In the genomic region with DNA sequence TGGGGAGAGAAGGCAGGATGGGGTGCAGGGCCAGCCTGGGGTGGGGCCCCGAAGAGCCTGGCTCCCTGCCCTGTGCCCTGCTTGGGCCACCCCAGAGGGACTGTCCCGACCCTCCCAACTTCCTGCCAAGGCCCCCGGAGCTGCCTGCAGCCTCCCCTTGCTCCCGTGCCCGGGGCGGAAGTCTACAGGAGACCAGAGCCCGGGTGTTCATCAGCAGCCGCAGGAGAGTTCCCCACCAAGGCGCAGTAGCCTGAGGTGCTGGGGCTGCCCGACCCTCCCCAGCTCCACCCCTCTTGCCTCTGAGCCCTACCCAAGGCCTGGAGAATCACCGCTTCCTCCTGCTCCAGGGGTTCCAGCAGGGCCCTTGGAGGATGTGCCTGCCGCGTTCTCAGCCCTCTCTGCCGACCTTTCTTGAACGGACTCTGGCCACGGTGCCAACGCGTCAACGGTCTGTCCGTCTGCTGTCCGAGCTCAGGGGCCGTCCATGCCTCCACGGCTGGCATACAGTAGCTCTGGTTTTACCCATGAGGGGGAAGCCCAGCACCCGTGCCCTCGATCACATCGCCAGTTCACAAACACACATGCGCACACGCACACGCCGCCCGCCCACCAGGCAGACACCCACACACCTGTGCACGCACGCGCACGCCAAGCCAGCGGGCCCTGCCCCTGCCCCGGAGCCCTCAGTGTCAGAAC, we compare ENCODE assay signal across 9 cellular contexts. TPM values are rescaled to one million over a fixed set of nuclear protein-coding genes. Genes with fewer than 3 reads are reported as not detected.
DNase-seq lines count a peak whose midpoint lies in the region; ATAC-seq, FAIRE-seq and TF ChIP-seq lines count a peak whose summit lies in the region.
"Had no signal": no experiment of that assay in that cellular context is flagged by ENCODE, and none has a peak within 500 bp of the region (broad histone marks: within the 10 kb centered on the region; RNA-seq: fewer than 3 reads in every experiment).

No MANE protein-coding gene starts in this region.

- H3K4me1 ChIP-seq in K562 (replicated peaks in 1 of 2; ENCODE audit: control insufficient read depth in 2 of 2, insufficient read depth in 2 of 2, low read length in 2 of 2) (peaks cover 0 to 64% of the 10 kb centered on the region in 2 experiments; a peak in 2 of 5 replicates), HepG2 (ENCODE audit: insufficient read depth, low read length) (peaks cover 39% of the 10 kb centered on the region)

- in situ Hi-C loops in K562 (cut with MboI), result no loop called here
- in situ Hi-C loops in HepG2 (cut with HindIII; ENCODE audit: extremely low pct_ligation_motif_present, low pct_unique_long_range_greater_than_20kb), result loop anchor here (5.0 kb wide), 1 partner anchor 36 kb away; a partner anchor contains a TSS

- ATAC-seq in K562, result no peak
- peak; percentile 0; the same call in 1 of the 3 replicates for ATAC-seq in HepG2

- H3K4me3 Mint-ChIP-seq in activated T-cell treated with anti-CD3 and anti-CD28 coated beads, Interleukin-2, amount 50 U/mL, for 24 hours, result peak overlapping the region; percentile 25

- CTCF ChIA-PET in K562 (lab: Yijun Ruan, JAX; ENCODE audit: low intra/inter-chr PET ratio) (no interaction called here), HepG2 (lab: Yijun Ruan, JAX; ENCODE audit: low intra/inter-chr PET ratio, low total read pairs) (no interaction called here)

- H3K27ac Mint-ChIP-seq in activated T-cell treated with anti-CD3 and anti-CD28 coated beads, Interleukin-2, amount 50 U/mL, for 24 hours, result peak overlapping the region; percentile 68

- no peaks in the 10 kb centered on the region for H3K9me3 Mint-ChIP-seq in activated T-cell treated with anti-CD3 and anti-CD28 coated beads, Interleukin-2, amount 50 U/mL, for 24 hours

- BruUV-seq in K562 (replicated peaks; lab: Mats Ljungman, UMichigan) (no TSS peak), HepG2 (replicated peaks; lab: Mats Ljungman, UMichigan) (no TSS peak)

- no peak overlapping the region for H3K4me3 ChIP-seq in K562
- no peak overlapping the region for H3K4me3 ChIP-seq in HepG2 (replicated peaks in 1 of 3; ENCODE audit: insufficient read depth in 1 of 3, low read depth in 2 of 3, low read length in 3 of 3)

- intact Hi-C loops in K562 (cut with micrococcal nuclease) (no loop called here), HepG2 (cut with micrococcal nuclease; ENCODE audit: unreplicated experiment) (no loop called here)

- H3K27ac ChIP-seq in K562 (ENCODE audit: extremely low read depth, low read depth, low read length) (no peak overlapping the region), HepG2 (ENCODE audit: extremely low read length, insufficient read depth, low read length) (no peak overlapping the region), temporal lobe (ENCODE audit: low read depth, low read length) (peak overlapping the region; percentile 27)

- H4K20me1 ChIP-seq in K562 (replicated peaks; ENCODE audit: control insufficient read depth, insufficient read depth, low read length) (no peaks in the 10 kb centered on the region; the same call in 1 of the 2 replicates), HepG2 (ENCODE audit: insufficient read depth, low read length) (no peaks in the 10 kb centered on the region)

- H3K79me2 ChIP-seq in K562 (ENCODE audit: control insufficient read depth, insufficient read depth, low read length) (no peaks in the 10 kb centered on the region), HepG2 (ENCODE audit: insufficient read depth, low read length) (peaks cover 2% of the 10 kb centered on the region)

- 82% methylated on average over 32 of the region's 37 CpGs for WGBS in K562 (ENCODE audit: insufficient coverage, low coverage, missing lambda C conversion rate)
- WGBS in HepG2 (ENCODE audit: low lambda C conversion rate), result 84% methylated on average over 24 of the region's 37 CpGs

- H3K9ac ChIP-seq in K562 (ENCODE audit: insufficient read depth in 1 of 2, low read depth in 2 of 2, low read length in 2 of 2) (no peak overlapping the region; a peak in 1 of 4 replicates), HepG2 (ENCODE audit: insufficient read depth, low read depth, low read length) (no peak overlapping the region)

- H3K4me2 ChIP-seq in K562 (ENCODE audit: insufficient read depth, low read length) (no peak overlapping the region), HepG2 (ENCODE audit: low read depth, low read length) (no peak overlapping the region)

- H3K4me1 Mint-ChIP-seq in activated T-cell treated with anti-CD3 and anti-CD28 coated beads, Interleukin-2, amount 50 U/mL, for 24 hours (ENCODE audit: low read depth), result peaks cover 17% of the 10 kb centered on the region

- peaks cover 37% of the 10 kb centered on the region for H3K36me3 Mint-ChIP-seq in activated T-cell treated with anti-CD3 and anti-CD28 coated beads, Interleukin-2, amount 50 U/mL, for 24 hours (ENCODE audit: low read depth)

- TF ChIP-seq EP300 in K562 (IDR thresholded peaks at IDR 0.05; ENCODE audit: low read length) (no peak), HepG2 (IDR thresholded peaks at IDR 0.05; ENCODE audit: low read depth in 2 of 2, low read length in 2 of 2) (no peak), HepG2 (CRISPR knock-in tag; IDR thresholded peaks at IDR 0.05; ENCODE audit: borderline replicate concordance) (no peak)

- H3K27me3 ChIP-seq in K562 (ENCODE audit: control insufficient read depth in 2 of 2, insufficient read depth in 2 of 2, low read length in 2 of 2), result no peaks in the 10 kb centered on the region
- no peaks in the 10 kb centered on the region for H3K27me3 ChIP-seq in HepG2 (ENCODE audit: control insufficient read depth in 1 of 2, insufficient read depth in 2 of 2, low read length in 2 of 2)

- no peaks in the 10 kb centered on the region for H3K9me3 ChIP-seq in K562 (replicated peaks; ENCODE audit: control insufficient read depth, insufficient read depth, low read depth, low read length)
- H3K9me3 ChIP-seq in HepG2 (ENCODE audit: low read length), result no peaks in the 10 kb centered on the region

- no peaks in the 10 kb centered on the region for H3K9me1 ChIP-seq in K562 (ENCODE audit: control insufficient read depth, insufficient read depth, low read length)

- TF ChIP-seq RAD21 in K562 (CRISPR knock-in tag; conservative IDR thresholded peaks at IDR 0.05 in 1 of 2, IDR thresholded peaks at IDR 0.05 in 1 of 2) (no peak), HepG2 (CRISPR knock-in tag; IDR thresholded peaks at IDR 0.05) (no peak)

- FAIRE-seq in K562 (lab: Jason Lieb, UNC), result no peak
- no peak for FAIRE-seq in HepG2 (lab: Jason Lieb, UNC)
- FAIRE-seq: frontal cortex had no signal

- TF ChIP-seq CTCF in K562 (IDR thresholded peaks at IDR 0.05 in 2 of 3, conservative IDR thresholded peaks at IDR 0.05 in 1 of 3; ENCODE audit: insufficient read depth in 2 of 3, low read depth in 1 of 3, low read length in 3 of 3) (no peak), HepG2 (CRISPR knock-in tag; IDR thresholded peaks at IDR 0.05) (no peak)

- H2AFZ ChIP-seq in K562 (ENCODE audit: low read depth, low read length), result no peak overlapping the region
- no peak overlapping the region for H2AFZ ChIP-seq in HepG2 (ENCODE audit: low read length)

- H3K36me3 ChIP-seq in K562 (ENCODE audit: control insufficient read depth, insufficient read depth, low read length), result peaks cover 20% of the 10 kb centered on the region; the same call in 1 of the 3 replicates
- peaks cover 0 to 8% of the 10 kb centered on the region in 2 experiments; a peak in 2 of 5 replicates for H3K36me3 ChIP-seq in HepG2 (replicated peaks in 1 of 2; ENCODE audit: control insufficient read depth in 1 of 2, insufficient read depth in 2 of 2, low read length in 2 of 2)

- no peak for TF ChIP-seq POLR2A in K562 (conservative IDR thresholded peaks at IDR 0.05)
- no peak for TF ChIP-seq POLR2A in HepG2 (IDR thresholded peaks at IDR 0.05; ENCODE audit: insufficient read depth in 1 of 2, low read depth in 2 of 2, low read length in 2 of 2)

- POLR2A ChIA-PET in K562 (lab: Yijun Ruan, JAX) (no interaction called here), HepG2 (lab: Yijun Ruan, JAX) (no interaction called here)

- no peak for DNase-seq in activated T-cell treated with anti-CD3 and anti-CD28 coated beads, Interleukin-2, amount 50 U/mL, for 24 hours
- DNase-seq in activated T-cell treated with anti-CD3 and anti-CD28 coated beads for 4 hours (no peak), K562 (ENCODE audit: extremely low read depth in 1 of 4, low spot score in 3 of 4) (no peak), HepG2 (ENCODE audit: low spot score) (no peak), AG08395 (ENCODE audit: low spot score) (no peak), RPMI8226 (no peak), COLO668 (lab: John Stamatoyannopoulos, UW; ENCODE audit: unreplicated experiment) (no peak)

- no peaks in the 10 kb centered on the region for H3K27me3 Mint-ChIP-seq in activated T-cell treated with anti-CD3 and anti-CD28 coated beads, Interleukin-2, amount 50 U/mL, for 24 hours

RNA-seq across cellular contexts. Expression of a gene that starts 36.0 kb away (rescaled TPM):
- 8.1 and 12.5 TPM in 2 replicates for total RNA-seq in K562 (2011; cell fraction: chromatin; rRNA removed; ENCODE audit: low replicate concordance)
- total RNA-seq in K562 (2011; cell fraction: nucleolus; rRNA removed), result 8.2 and 12.8 TPM in 2 replicates
- total RNA-seq in K562 (2011; cell fraction: nucleoplasm; rRNA removed), result 7.3 and 9.4 TPM in 2 replicates
- total RNA-seq in K562 (2014; rRNA removed), result 0.65 and 1.1 TPM in 2 replicates
- total RNA-seq in K562 (2014; rRNA removed; fragmentation: Illumina TruSeq; extraction: Trizol), result 0.54 and 0.69 TPM in 2 replicates
- total RNA-seq in K562 (2015; rRNA removed; fragmentation: Illumina TruSeq; extraction: Trizol), result 0.57 and 0.83 TPM in 2 replicates
- 1.4 and 1.8 TPM in 2 replicates for total RNA-seq in K562 (2021)
- polyA plus RNA-seq in K562 (2011; rRNA removed), result 2.2 and 4.8 TPM in 2 replicates
- 2.3 and 4.7 TPM in 2 replicates for polyA plus RNA-seq in K562 (2011; cell fraction: cytosol; rRNA removed)
- polyA plus RNA-seq in K562 (2011; cell fraction: nucleus; rRNA removed), result 4.1 and 5.8 TPM in 2 replicates
- 1.4 and 2.4 TPM in 2 replicates for polyA plus RNA-seq in K562 (2012)
- 0.74 and 1.1 TPM in 2 replicates for polyA plus RNA-seq in K562 (2014; fragmentation: Illumina TruSeq; extraction: Trizol)
- polyA plus RNA-seq in K562 (2014; fragmentation: Nextera tagmentation; extraction: Ambion mirVana), result under 1 TPM; 0.21 to 0.27 TPM
- polyA plus RNA-seq in K562 (2014; rRNA removed), result 0.77 and 0.84 TPM in 2 replicates
- 0.60 and 0.87 TPM in 2 replicates for polyA minus RNA-seq in K562 (2011; rRNA and poly(A)+ RNA removed)
- polyA minus RNA-seq in K562 (2011; cell fraction: cytosol; rRNA and poly(A)+ RNA removed), result 2.3 and 3.7 TPM in 2 replicates
- polyA minus RNA-seq in K562 (2011; cell fraction: nucleus; rRNA and poly(A)+ RNA removed), result 1.8 and 4.2 TPM in 2 replicates
- total RNA-seq in HepG2 (2016; rRNA removed; fragmentation: Illumina TruSeq; extraction: Trizol), result 12.5 and 17.4 TPM in 2 replicates
- 4.7 and 5.3 TPM in 2 replicates for total RNA-seq in HepG2 (2016; cell fraction: cytosol; rRNA removed; fragmentation: Illumina TruSeq; extraction: Trizol; ENCODE audit: low read depth)
- 13.2 and 25.5 TPM in 2 replicates for total RNA-seq in HepG2 (2016; cell fraction: insoluble cytoplasmic fraction; rRNA removed; fragmentation: Illumina TruSeq; extraction: Trizol)
- 9.4 and 9.5 TPM in 2 replicates for total RNA-seq in HepG2 (2016; cell fraction: membrane; rRNA removed; fragmentation: Illumina TruSeq; extraction: Trizol)
- total RNA-seq in HepG2 (2016; cell fraction: nucleus; rRNA removed; fragmentation: Illumina TruSeq; extraction: Trizol), result 15.0 and 17.4 TPM in 2 replicates
- 55.2 and 80.8 TPM in 2 replicates for polyA plus RNA-seq in HepG2 (2011; rRNA removed)
- 34.7 and 69.3 TPM in 2 replicates for polyA plus RNA-seq in HepG2 (2011; cell fraction: cytosol; rRNA removed)
- 320 and 335 TPM in 2 replicates for polyA plus RNA-seq in HepG2 (2011; cell fraction: nucleus; rRNA removed)
- polyA plus RNA-seq in HepG2 (2012), result 21.8 and 46.8 TPM in 2 replicates
- 3.7 and 4.9 TPM in 2 replicates for polyA plus RNA-seq in HepG2 (2016; cell fraction: cytosol; fragmentation: Illumina TruSeq; extraction: Trizol; ENCODE audit: low read depth)
- 12.3 and 15.6 TPM in 2 replicates for polyA plus RNA-seq in HepG2 (2016; cell fraction: insoluble cytoplasmic fraction; fragmentation: Illumina TruSeq; extraction: Trizol; ENCODE audit: low read depth)
- polyA plus RNA-seq in HepG2 (2016; cell fraction: membrane; fragmentation: Illumina TruSeq; extraction: Trizol; ENCODE audit: low read depth), result 8.6 and 9.0 TPM in 2 replicates
- polyA plus RNA-seq in HepG2 (2016; cell fraction: nucleus; fragmentation: Illumina TruSeq; extraction: Trizol; ENCODE audit: insufficient read depth, low read depth), result 34.9 and 43.2 TPM in 2 replicates
- 0.65 and 46.4 TPM in 2 replicates for polyA minus RNA-seq in HepG2 (2011; rRNA and poly(A)+ RNA removed; ENCODE audit: low replicate concordance)
- polyA minus RNA-seq in HepG2 (2011; cell fraction: cytosol; rRNA and poly(A)+ RNA removed), result 20.2 and 29.8 TPM in 2 replicates
- polyA minus RNA-seq in HepG2 (2011; cell fraction: nucleus; rRNA and poly(A)+ RNA removed), result 33.9 and 38.4 TPM in 2 replicates
- 7.6 TPM for total RNA-seq in temporal lobe

RNA-seq across cellular contexts. Expression of a gene that starts 40.5 kb away (rescaled TPM):
- total RNA-seq in K562 (2011; cell fraction: chromatin; rRNA removed; ENCODE audit: low replicate concordance), result 63.5 and 142 TPM in 2 replicates
- total RNA-seq in K562 (2011; cell fraction: nucleolus; rRNA removed), result 94.5 and 102 TPM in 2 replicates
- total RNA-seq in K562 (2011; cell fraction: nucleoplasm; rRNA removed), result 48.0 and 62.1 TPM in 2 replicates
- total RNA-seq in K562 (2014; rRNA removed), result 162 and 230 TPM in 2 replicates
- 27.2 and 30.4 TPM in 2 replicates for total RNA-seq in K562 (2014; rRNA removed; fragmentation: Illumina TruSeq; extraction: Trizol)
- total RNA-seq in K562 (2015; rRNA removed; fragmentation: Illumina TruSeq; extraction: Trizol), result 67.9 and 70.4 TPM in 2 replicates
- total RNA-seq in K562 (2021), result 134 and 148 TPM in 2 replicates
- polyA plus RNA-seq in K562 (2011; rRNA removed), result 68.2 and 72.3 TPM in 2 replicates
- 113 and 437 TPM in 2 replicates for polyA plus RNA-seq in K562 (2011; cell fraction: cytosol; rRNA removed)
- polyA plus RNA-seq in K562 (2011; cell fraction: nucleus; rRNA removed), result 168 and 330 TPM in 2 replicates
- 113 and 126 TPM in 2 replicates for polyA plus RNA-seq in K562 (2012)
- polyA plus RNA-seq in K562 (2014; fragmentation: Illumina TruSeq; extraction: Trizol), result 64.0 and 116 TPM in 2 replicates
- polyA plus RNA-seq in K562 (2014; fragmentation: Nextera tagmentation; extraction: Ambion mirVana), result 10 to 100 TPM; 14.5 to 20.0 TPM
- polyA plus RNA-seq in K562 (2014; rRNA removed), result 111 and 118 TPM in 2 replicates
- 33.8 and 54.2 TPM in 2 replicates for polyA minus RNA-seq in K562 (2011; rRNA and poly(A)+ RNA removed)
- polyA minus RNA-seq in K562 (2011; cell fraction: cytosol; rRNA and poly(A)+ RNA removed), result 135 and 154 TPM in 2 replicates
- polyA minus RNA-seq in K562 (2011; cell fraction: nucleus; rRNA and poly(A)+ RNA removed), result 39.7 and 56.8 TPM in 2 replicates
- 106 and 112 TPM in 2 replicates for total RNA-seq in HepG2 (2016; rRNA removed; fragmentation: Illumina TruSeq; extraction: Trizol)
- total RNA-seq in HepG2 (2016; cell fraction: cytosol; rRNA removed; fragmentation: Illumina TruSeq; extraction: Trizol; ENCODE audit: low read depth), result 119 TPM in 2 replicates
- total RNA-seq in HepG2 (2016; cell fraction: insoluble cytoplasmic fraction; rRNA removed; fragmentation: Illumina TruSeq; extraction: Trizol), result 83.8 and 121 TPM in 2 replicates
- total RNA-seq in HepG2 (2016; cell fraction: membrane; rRNA removed; fragmentation: Illumina TruSeq; extraction: Trizol), result 133 and 173 TPM in 2 replicates
- total RNA-seq in HepG2 (2016; cell fraction: nucleus; rRNA removed; fragmentation: Illumina TruSeq; extraction: Trizol), result 51.5 and 60.9 TPM in 2 replicates
- polyA plus RNA-seq in HepG2 (2011; rRNA removed), result 78.5 and 123 TPM in 2 replicates
- polyA plus RNA-seq in HepG2 (2011; cell fraction: cytosol; rRNA removed), result 87.2 and 182 TPM in 2 replicates
- polyA plus RNA-seq in HepG2 (2011; cell fraction: nucleus; rRNA removed), result 489 and 636 TPM in 2 replicates
- 69.0 and 92.6 TPM in 2 replicates for polyA plus RNA-seq in HepG2 (2012)
- polyA plus RNA-seq in HepG2 (2016; cell fraction: cytosol; fragmentation: Illumina TruSeq; extraction: Trizol; ENCODE audit: low read depth), result 49.5 and 64.7 TPM in 2 replicates
- 101 and 112 TPM in 2 replicates for polyA plus RNA-seq in HepG2 (2016; cell fraction: insoluble cytoplasmic fraction; fragmentation: Illumina TruSeq; extraction: Trizol; ENCODE audit: low read depth)
- 103 and 116 TPM in 2 replicates for polyA plus RNA-seq in HepG2 (2016; cell fraction: membrane; fragmentation: Illumina TruSeq; extraction: Trizol; ENCODE audit: low read depth)
- polyA plus RNA-seq in HepG2 (2016; cell fraction: nucleus; fragmentation: Illumina TruSeq; extraction: Trizol; ENCODE audit: insufficient read depth, low read depth), result 152 and 155 TPM in 2 replicates
- 136 and 350 TPM in 2 replicates for polyA minus RNA-seq in HepG2 (2011; rRNA and poly(A)+ RNA removed; ENCODE audit: low replicate concordance)
- 85.1 and 100 TPM in 2 replicates for polyA minus RNA-seq in HepG2 (2011; cell fraction: cytosol; rRNA and poly(A)+ RNA removed)
- 47.7 and 48.4 TPM in 2 replicates for polyA minus RNA-seq in HepG2 (2011; cell fraction: nucleus; rRNA and poly(A)+ RNA removed)
- total RNA-seq in temporal lobe, result 126 TPM
